7 cellular contexts compared by ENCODE assay signal in the genomic region with DNA sequence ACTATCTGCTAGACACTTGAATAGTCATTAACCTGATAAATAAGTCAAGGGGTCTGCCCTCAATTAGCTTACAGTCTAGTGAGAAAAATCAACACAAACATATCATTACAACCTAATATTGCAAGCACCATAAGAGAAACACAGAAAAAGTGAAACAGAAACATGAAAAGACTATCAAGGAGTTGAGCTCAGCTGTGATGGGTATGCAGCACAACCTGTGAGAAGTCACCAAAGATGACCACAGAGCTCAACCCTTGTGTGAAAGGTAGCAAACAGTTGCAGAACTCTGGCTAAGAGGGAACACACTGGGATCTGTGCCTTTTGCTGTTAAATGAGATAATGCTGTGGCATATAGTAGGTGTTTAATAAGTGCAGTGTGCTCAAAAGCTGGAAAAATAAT.
"Had no signal": no experiment of that assay in that cellular context is flagged by ENCODE, and none has a peak within 500 bp of the region (broad histone marks: within the 10 kb centered on the region; RNA-seq: fewer than 3 reads in every experiment).

No MANE protein-coding gene starts in this region.

- H3K27ac Mint-ChIP-seq: GM23338, H9, HFFc6 had no signal

- ATAC-seq: GM23338 had no signal

- H3K9me3 ChIP-seq: HAP-1 had no signal

- H2AFZ ChIP-seq: GM23338 had no signal

- H3K4me2 ChIP-seq: GM23338 had no signal

- DNase-seq: GOT3, H7, H9 had no signal

- H3K9ac ChIP-seq: GM23248 had no signal

- H3K4me3 Mint-ChIP-seq: GM23338, H9, HFFc6 had no signal

- H3K27ac ChIP-seq: GM23248 had no signal

- H3K36me3 ChIP-seq: HAP-1 had no signal

- H3K9me3 Mint-ChIP-seq: GM23338, H9, HFFc6 had no signal

- H3K4me3 ChIP-seq: GM23248, GM23338, HAP-1 had no signal
